In genomic region chrX:112678831-112679230, GRCh38 we compare ENCODE assay signal across 9 cellular contexts. TPM values are rescaled to one million over a fixed set of nuclear protein-coding genes. Genes with fewer than 3 reads are reported as not detected.
DNase-seq lines count a peak whose midpoint lies in the region; ATAC-seq and TF ChIP-seq lines count a peak whose summit lies in the region.
"Had no signal": no experiment of that assay in that cellular context is flagged by ENCODE, and none has a peak within 500 bp of the region (broad histone marks: within the 10 kb centered on the region; RNA-seq: fewer than 3 reads in every experiment).

No MANE protein-coding gene starts in this region.

- H3K4me3 ChIP-seq in OCI-LY7 (ENCODE audit: low read depth, low read length, poor library complexity, severe bottlenecking) (peak overlapping the region; percentile 72), upper lobe of left lung (no peak overlapping the region)
- H3K4me3 ChIP-seq: lung had no signal

- H3K4me1 ChIP-seq in OCI-LY7 (ENCODE audit: insufficient read depth, low read length, poor library complexity, severe bottlenecking) (peaks cover 16% of the 10 kb centered on the region), upper lobe of left lung (peaks cover 0 to 6% (median 2%) of the 10 kb centered on the region in 4 donors)

- CTCF ChIA-PET in OCI-LY7 (lab: Charles Lee; ENCODE audit: unreplicated experiment): no interaction called here

- no peaks in the 10 kb centered on the region for H3K27me3 Mint-ChIP-seq in activated CD4-positive, alpha-beta T cell treated with anti-CD3 and anti-CD28 coated beads, Interleukin-2, amount 10 ng/mL, durations not matched to agents 24 days and 14 days
- H3K27me3 Mint-ChIP-seq in progenitor cell of endocrine pancreas: no peaks in the 10 kb centered on the region
- H3K27me3 Mint-ChIP-seq in CD14-positive monocyte (ENCODE audit: low read depth in 3 of 3): peaks cover 2 to 16% (median 2%) of the 10 kb centered on the region in 3 donors

- POLR2A ChIA-PET in OCI-LY7 (lab: Charles Lee): interaction anchor here (0.6 kb wide), 1 partner anchor 18 kb away, joined by 4 read pairs; no protein-coding TSS in a partner anchor

- H3K9me2 ChIP-seq in OCI-LY7 (ENCODE audit: insufficient read depth, low read length): no peaks in the 10 kb centered on the region

- no peaks in the 10 kb centered on the region for H3K27me3 ChIP-seq in upper lobe of left lung

- BruUV-seq in OCI-LY7 (replicated peaks; lab: Mats Ljungman, UMichigan): no TSS peak

- no peak for TF ChIP-seq EP300 in upper lobe of left lung (IDR thresholded peaks at IDR 0.05)

- H3K36me3 ChIP-seq in OCI-LY7 (ENCODE audit: insufficient read depth, low read length) (no peaks in the 10 kb centered on the region), upper lobe of left lung (no peaks in the 10 kb centered on the region)

- no peaks in the 10 kb centered on the region for H3K79me2 ChIP-seq in OCI-LY7 (ENCODE audit: insufficient read depth, low read depth, low read length)

- peak overlapping the region; percentile 77 for H3K4me3 Mint-ChIP-seq in activated CD4-positive, alpha-beta T cell treated with anti-CD3 and anti-CD28 coated beads, Interleukin-2, amount 10 ng/mL, durations not matched to agents 24 days and 14 days
- H3K4me3 Mint-ChIP-seq in progenitor cell of endocrine pancreas (ENCODE audit: low read depth) (peak overlapping the region; percentile 79), CD14-positive monocyte (no peak overlapping the region)

- H3K4me1 Mint-ChIP-seq in activated CD4-positive, alpha-beta T cell treated with anti-CD3 and anti-CD28 coated beads, Interleukin-2, amount 10 ng/mL, durations not matched to agents 24 days and 14 days: peaks cover 28% of the 10 kb centered on the region
- H3K4me1 Mint-ChIP-seq in progenitor cell of endocrine pancreas (ENCODE audit: low read depth) (peaks cover 15% of the 10 kb centered on the region), CD14-positive monocyte (peaks cover 12% of the 10 kb centered on the region)

- H3K36me3 Mint-ChIP-seq in activated CD4-positive, alpha-beta T cell treated with anti-CD3 and anti-CD28 coated beads, Interleukin-2, amount 10 ng/mL, durations not matched to agents 24 days and 14 days (ENCODE audit: low read depth): no peaks in the 10 kb centered on the region
- H3K36me3 Mint-ChIP-seq in progenitor cell of endocrine pancreas (ENCODE audit: insufficient read depth) (no peaks in the 10 kb centered on the region), CD14-positive monocyte (no peaks in the 10 kb centered on the region)

- no peak for TF ChIP-seq POLR2A in upper lobe of left lung (IDR thresholded peaks at IDR 0.05)

- no peaks in the 10 kb centered on the region for H4K20me1 ChIP-seq in OCI-LY7 (ENCODE audit: insufficient read depth, low read length)

- DNase-seq in activated CD4-positive, alpha-beta T cell treated with anti-CD3 and anti-CD28 coated beads, Interleukin-2, amount 10 ng/mL, durations not matched to agents 24 days and 14 days: no peak
- no peak for DNase-seq in activated CD4-positive, alpha-beta T cell treated with anti-CD3 and anti-CD28 coated beads, Interleukin-2, amount 50 U/mL, for 4 hours
- DNase-seq in OCI-LY7 (ENCODE audit: low spot score): no peak
- DNase-seq in progenitor cell of endocrine pancreas (ENCODE audit: low spot score, unreplicated experiment): no peak
- no peak for DNase-seq in upper lobe of left lung
- no peak for DNase-seq in CD14-positive monocyte (ENCODE audit: low spot score)
- DNase-seq in posterior cingulate gyrus: no peak

- H3K27ac ChIP-seq in OCI-LY7 (ENCODE audit: low read depth, low read length, poor library complexity, severe bottlenecking) (peak overlapping the region; percentile 85), upper lobe of left lung (no peak overlapping the region)

- TF ChIP-seq CTCF in OCI-LY7 (conservative IDR thresholded peaks at IDR 0.05; ENCODE audit: low read length): no peak
- TF ChIP-seq CTCF in progenitor cell of endocrine pancreas (IDR thresholded peaks at IDR 0.05; ENCODE audit: unreplicated experiment): no peak
- TF ChIP-seq CTCF in upper lobe of left lung (IDR thresholded peaks at IDR 0.05): no peak
- no peak for TF ChIP-seq CTCF in CD14-positive monocyte (IDR thresholded peaks at IDR 0.05)

- H3K27ac Mint-ChIP-seq in activated CD4-positive, alpha-beta T cell treated with anti-CD3 and anti-CD28 coated beads, Interleukin-2, amount 10 ng/mL, durations not matched to agents 24 days and 14 days: peak overlapping the region; percentile 87
- H3K27ac Mint-ChIP-seq in progenitor cell of endocrine pancreas (no peak overlapping the region), CD14-positive monocyte (peak overlapping the region in 1 of 7 donors; percentile 47)

- H3K9me3 ChIP-seq in OCI-LY7 (ENCODE audit: low read length) (no peaks in the 10 kb centered on the region), upper lobe of left lung (no peaks in the 10 kb centered on the region)

- intact Hi-C loops in activated CD4-positive, alpha-beta T cell treated with anti-CD3 and anti-CD28 coated beads, Interleukin-2, amount 10 ng/mL, durations not matched to agents 24 days and 14 days (cut with micrococcal nuclease): loop anchor here (2.0 kb wide), 2 partner anchors 34 to 172 kb away; no protein-coding TSS in a partner anchor
- intact Hi-C loops in OCI-LY7 (cut with micrococcal nuclease; ENCODE audit: unreplicated experiment): loop anchor here (10.0 kb wide), 1 partner anchor 166 kb away; the partner anchor contains the start of gene AMOT
- intact Hi-C loops in CD14-positive monocyte (cut with micrococcal nuclease): no loop called here
- intact Hi-C loops in posterior cingulate gyrus (cut with DNase I): no loop called here

- peak; percentile 60 for ATAC-seq in HG02840 (IDR thresholded peaks at IDR 0.05; ENCODE audit: low FRiP score, unreplicated experiment)
- ATAC-seq in upper lobe of left lung (ENCODE audit: low FRiP score in 2 of 2): no peak

- no peaks in the 10 kb centered on the region for H3K9me3 Mint-ChIP-seq in activated CD4-positive, alpha-beta T cell treated with anti-CD3 and anti-CD28 coated beads, Interleukin-2, amount 10 ng/mL, durations not matched to agents 24 days and 14 days
- peaks cover 6% of the 10 kb centered on the region for H3K9me3 Mint-ChIP-seq in progenitor cell of endocrine pancreas (ENCODE audit: low read depth)
- no peaks in the 10 kb centered on the region for H3K9me3 Mint-ChIP-seq in CD14-positive monocyte

- peak overlapping the region; percentile 83 for H3K4me2 ChIP-seq in OCI-LY7 (ENCODE audit: low read length)

- H2AFZ ChIP-seq in OCI-LY7 (ENCODE audit: low read length): peak overlapping the region; percentile 96; the same call in 1 of the 2 replicates

RNA-seq across cellular contexts. Expression of gene LHFPL1, which starts 0.9 kb away (rescaled TPM):
- total RNA-seq in activated CD4-positive, alpha-beta T cell treated with anti-CD3 and anti-CD28 coated beads, Interleukin-2, amount 10 ng/mL, durations not matched to agents 24 days and 14 days: 0.23 TPM in 1 of 2 replicates, not detected in the other
- total RNA-seq in OCI-LY7 (2014; rRNA removed; shearing (Covaris generic)): 0.08 and 0.16 TPM in 2 replicates
- total RNA-seq in OCI-LY7 (2022) (0.51 and 0.52 TPM in 2 replicates), progenitor cell of endocrine pancreas (3.7 and 4.4 TPM in 2 replicates), upper lobe of left lung (under 1 TPM in 1 of 6 donors, not detected in 5; 0.13 TPM)
- polyA plus RNA-seq in CD14-positive monocyte: not detected

Comparison
In these comparisons a context has a peak if more than half of its experiments do, and no peak if none do; other contexts are left out.
1. H3K4me3 Mint-ChIP-seq: peak in activated CD4-positive, alpha-beta T cell treated with anti-CD3 and anti-CD28 coated beads, Interleukin-2, amount 10 ng/mL, durations not matched to agents 24 days and 14 days (single experiment) and progenitor cell of endocrine pancreas (single experiment); none in CD14-positive monocyte (0 of 2).
2. intact Hi-C loops: an anchor here in activated CD4-positive, alpha-beta T cell treated with anti-CD3 and anti-CD28 coated beads, Interleukin-2, amount 10 ng/mL, durations not matched to agents 24 days and 14 days (2.0 kb wide) and OCI-LY7 (10.0 kb wide); none called in CD14-positive monocyte and posterior cingulate gyrus.